16 cellular contexts compared by ENCODE assay signal in genomic region chr16:15658556-15658955, GRCh38. TPM values are rescaled to one million over a fixed set of nuclear protein-coding genes. Genes with fewer than 3 reads are reported as not detected.
A peak's percentile ranks its signal among the peaks of the same experiment; 100 is the strongest.
DNase-seq lines count a peak whose midpoint lies in the region; ATAC-seq, FAIRE-seq and TF ChIP-seq lines count a peak whose summit lies in the region.
"Had no signal": no experiment of that assay in that cellular context is flagged by ENCODE, and none has a peak within 500 bp of the region (broad histone marks: within the 10 kb centered on the region; RNA-seq: fewer than 3 reads in every experiment).

No MANE protein-coding gene starts in this region.

- no peak overlapping the region for H3K18ac ChIP-seq in H9 (ENCODE audit: insufficient read length, low read depth, low read length)

- H4K5ac ChIP-seq in H9 (ENCODE audit: insufficient read length, low read depth, low read length): no peak overlapping the region

- H3K27me3 ChIP-seq in H9 (ENCODE audit: insufficient read depth, low read length): no peaks in the 10 kb centered on the region
- H3K27me3 ChIP-seq: stomach had no signal

- peaks cover 48% of the 10 kb centered on the region for H3K4me1 Mint-ChIP-seq in activated CD4-positive, alpha-beta T cell treated with anti-CD3 and anti-CD28 coated beads for 36 hours
- H3K4me1 Mint-ChIP-seq in H9: peaks cover 0 to 3% of the 10 kb centered on the region in 2 experiments; a peak in 1 of 4 replicates
- H3K4me1 Mint-ChIP-seq in activated T-helper 17 cell treated with anti-CD3 and anti-CD28 coated beads, Interleukin-2, amount 50 U/mL, for 72 hours: peaks cover 22% of the 10 kb centered on the region
- peaks cover 28 to 82% (median 69%) of the 10 kb centered on the region in 4 donors for H3K4me1 Mint-ChIP-seq in naive thymus-derived CD8-positive, alpha-beta T cell

- no peaks in the 10 kb centered on the region for H3K4me1 ChIP-seq in H9 (ENCODE audit: insufficient read depth, low read length)

- no peak overlapping the region for H3T11ph ChIP-seq in H9 (ENCODE audit: low read length)

- H2AFZ ChIP-seq in H9 (ENCODE audit: low read length): no peak overlapping the region

- H3K9me3 Mint-ChIP-seq in activated CD4-positive, alpha-beta T cell treated with anti-CD3 and anti-CD28 coated beads for 36 hours (ENCODE audit: low read depth): no peaks in the 10 kb centered on the region
- no peaks in the 10 kb centered on the region for H3K9me3 Mint-ChIP-seq in H9
- H3K9me3 Mint-ChIP-seq in activated T-helper 17 cell treated with anti-CD3 and anti-CD28 coated beads, Interleukin-2, amount 50 U/mL, for 72 hours: no peaks in the 10 kb centered on the region
- H3K9me3 Mint-ChIP-seq in naive thymus-derived CD8-positive, alpha-beta T cell: no peaks in the 10 kb centered on the region
- H3K9me3 Mint-ChIP-seq: neural crest cell had no signal

- no peak overlapping the region for H4K8ac ChIP-seq in H9 (replicated peaks; ENCODE audit: insufficient read length, low read depth, low read length)

- no peaks in the 10 kb centered on the region for H4K20me1 ChIP-seq in H9 (ENCODE audit: control insufficient read depth, insufficient read depth, insufficient read length)

- H3K79me1 ChIP-seq in H9 (ENCODE audit: insufficient read depth, low read depth, low read length, poor library complexity, severe bottlenecking): peaks cover 3% of the 10 kb centered on the region

- H2BK20ac ChIP-seq in H9 (ENCODE audit: low read depth, low read length, poor library complexity, severe bottlenecking): no peak overlapping the region

- H2AK5ac ChIP-seq in H9 (ENCODE audit: insufficient read length, low read length): no peak overlapping the region

- no peak overlapping the region for H2BK15ac ChIP-seq in H9 (ENCODE audit: low read depth, low read length)

- H2BK12ac ChIP-seq in H9 (ENCODE audit: insufficient read length, low read depth, low read length): no peak overlapping the region

- H4K91ac ChIP-seq in H9 (ENCODE audit: insufficient read length, low read depth, low read length): no peak overlapping the region

- intact Hi-C loops in activated CD4-positive, alpha-beta T cell treated with anti-CD3 and anti-CD28 coated beads for 36 hours (cut with DNase I, micrococcal nuclease): loop anchor here in 1 of 2 experiments (1.0 kb wide), 1 partner anchor 12 kb away; no protein-coding TSS in a partner anchor

- WGBS in H9 (ENCODE audit: extremely low coverage, insufficient read length, low lambda C conversion rate): no CpG with 5 or more reads among the region's 5 CpGs

- H3K79me2 ChIP-seq in H9 (ENCODE audit: insufficient read depth, low read length): no peaks in the 10 kb centered on the region; the same call in 1 of the 2 replicates

- H3K4me3 Mint-ChIP-seq in activated CD4-positive, alpha-beta T cell treated with anti-CD3 and anti-CD28 coated beads for 36 hours: no peak overlapping the region
- no peak overlapping the region for H3K4me3 Mint-ChIP-seq in H9
- H3K4me3 Mint-ChIP-seq in activated T-helper 17 cell treated with anti-CD3 and anti-CD28 coated beads, Interleukin-2, amount 50 U/mL, for 72 hours: peak overlapping the region; percentile 35
- H3K4me3 Mint-ChIP-seq in naive thymus-derived CD8-positive, alpha-beta T cell: peak overlapping the region; percentile 38 to 83 (median 70)
- H3K4me3 Mint-ChIP-seq: neural crest cell had no signal

- POLR2A ChIA-PET in activated CD4-positive, alpha-beta T cell treated with anti-CD3 and anti-CD28 coated beads for 36 hours (lab: Charles Lee): interaction anchor here (0.8 kb wide), 1 partner anchor 13 kb away, joined by 3 read pairs; no protein-coding TSS in a partner anchor
- POLR2A ChIA-PET in naive thymus-derived CD8-positive, alpha-beta T cell (lab: Charles Lee): interaction anchor here (0.6 to 5.8 kb wide), 6 partner anchors 12 to 84 kb away, joined by 3 to 59 read pairs (median 5); partner anchors contain the start of gene MARF1

- no peak overlapping the region for H2BK5ac ChIP-seq in H9 (ENCODE audit: insufficient read length, low read length)

- no peaks in the 10 kb centered on the region for H3K9me3 ChIP-seq in H9 (ENCODE audit: control insufficient read depth, low read depth, low read length)
- H3K9me3 ChIP-seq: HAP-1, stomach had no signal

- no peak for TF ChIP-seq CTCF in H9 (conservative IDR thresholded peaks at IDR 0.05)
- no peak for TF ChIP-seq CTCF in D721Med (IDR thresholded peaks at IDR 0.05; ENCODE audit: insufficient read depth, missing control alignments)

- no peak overlapping the region for H3K14ac ChIP-seq in H9 (ENCODE audit: insufficient read depth, low read length)

- H3K56ac ChIP-seq in H9 (ENCODE audit: insufficient read length, low read depth, low read length): no peak overlapping the region

- H3K4ac ChIP-seq in H9 (ENCODE audit: low read depth, low read length): no peak overlapping the region

- ATAC-seq in activated CD4-positive, alpha-beta T cell treated with anti-CD3 and anti-CD28 coated beads for 36 hours: no peak
- no peak for ATAC-seq in activated T-helper 17 cell treated with anti-CD3 and anti-CD28 coated beads, Interleukin-2, amount 50 U/mL, for 72 hours (replicated peaks)
- no peak for ATAC-seq in naive thymus-derived CD8-positive, alpha-beta T cell
- ATAC-seq in HG03135 (IDR thresholded peaks at IDR 0.05; ENCODE audit: unreplicated experiment): no peak

- H3K27ac ChIP-seq in H9 (ENCODE audit: insufficient read length, low read depth, low read length) (no peak overlapping the region), caudate nucleus (ENCODE audit: low read depth, low read length) (no peak overlapping the region)
- H3K27ac ChIP-seq: stomach had no signal

- H3K4me2 ChIP-seq in H9 (ENCODE audit: insufficient read depth, insufficient read length, low read length): no peak overlapping the region

- peaks cover 36% of the 10 kb centered on the region for H3K36me3 Mint-ChIP-seq in activated CD4-positive, alpha-beta T cell treated with anti-CD3 and anti-CD28 coated beads for 36 hours (ENCODE audit: low read depth)
- H3K36me3 Mint-ChIP-seq in H9 (ENCODE audit: insufficient read depth in 1 of 3, low read depth in 3 of 3): peaks cover 2 to 11% (median 7%) of the 10 kb centered on the region in 3 experiments; a peak in 5 of 7 replicates
- H3K36me3 Mint-ChIP-seq in activated T-helper 17 cell treated with anti-CD3 and anti-CD28 coated beads, Interleukin-2, amount 50 U/mL, for 72 hours (ENCODE audit: low read depth): peaks cover 73% of the 10 kb centered on the region
- H3K36me3 Mint-ChIP-seq in naive thymus-derived CD8-positive, alpha-beta T cell: peaks cover 0 to 55% (median 0%) of the 10 kb centered on the region in 3 donors

- no peaks in the 10 kb centered on the region for H3K27me3 Mint-ChIP-seq in activated CD4-positive, alpha-beta T cell treated with anti-CD3 and anti-CD28 coated beads for 36 hours
- no peaks in the 10 kb centered on the region; the same call in 1 of the 2 replicates for H3K27me3 Mint-ChIP-seq in H9 (ENCODE audit: low read depth)
- no peaks in the 10 kb centered on the region for H3K27me3 Mint-ChIP-seq in activated T-helper 17 cell treated with anti-CD3 and anti-CD28 coated beads, Interleukin-2, amount 50 U/mL, for 72 hours
- H3K27me3 Mint-ChIP-seq in naive thymus-derived CD8-positive, alpha-beta T cell: no peaks in the 10 kb centered on the region

- peak overlapping the region; percentile 62 for H3K27ac Mint-ChIP-seq in activated CD4-positive, alpha-beta T cell treated with anti-CD3 and anti-CD28 coated beads for 36 hours
- H3K27ac Mint-ChIP-seq in H9: peak overlapping the region in 2 of 3 experiments; percentile 12 to 15; a peak in 1 of 7 replicates
- H3K27ac Mint-ChIP-seq in activated T-helper 17 cell treated with anti-CD3 and anti-CD28 coated beads, Interleukin-2, amount 50 U/mL, for 72 hours: peak overlapping the region; percentile 60
- H3K27ac Mint-ChIP-seq in naive thymus-derived CD8-positive, alpha-beta T cell: peak overlapping the region; percentile 86 to 97 (median 96)

- DNase-seq in activated CD4-positive, alpha-beta T cell treated with anti-CD3 and anti-CD28 coated beads for 36 hours: no peak
- no peak for DNase-seq in activated CD4-positive, alpha-beta T cell treated with anti-CD3 and anti-CD28 coated beads for 1 hour
- no peak for DNase-seq in H9
- DNase-seq in naive thymus-derived CD8-positive, alpha-beta T cell: no peak
- no peak for DNase-seq in D721Med (ENCODE audit: insufficient read length, low spot score)
- DNase-seq in caudate nucleus (lab: John Stamatoyannopoulos, UW): no peak
- DNase-seq: anterior cingulate cortex, islet precursor cell, NCI-H1436, stomach had no signal

- no peak overlapping the region for H3K23ac ChIP-seq in H9 (ENCODE audit: insufficient read length, low read depth, low read length)

- no peaks in the 10 kb centered on the region for H3K23me2 ChIP-seq in H9 (ENCODE audit: insufficient read length, low read depth, low read length, poor library complexity, severe bottlenecking)

- CTCF ChIA-PET in activated CD4-positive, alpha-beta T cell treated with anti-CD3 and anti-CD28 coated beads for 36 hours (lab: Charles Lee): interaction anchor here (0.6 to 1.1 kb wide), 3 partner anchors 12 to 16 kb away, joined by 3 to 4 read pairs (median 4); no protein-coding TSS in a partner anchor

- H3K9ac ChIP-seq in H9 (ENCODE audit: extremely low read depth, insufficient read length, low read length): no peak overlapping the region

- no peak for FAIRE-seq in D721Med (lab: Jason Lieb, UNC)
- FAIRE-seq: A204.1, endometrium had no signal

- no peak overlapping the region for H2BK120ac ChIP-seq in H9 (ENCODE audit: low read depth, low read length, poor library complexity, severe bottlenecking)

RNA-seq across cellular contexts. Expression of gene NDE1, which starts 8.5 kb away (rescaled TPM):
- total RNA-seq in activated CD4-positive, alpha-beta T cell treated with anti-CD3 and anti-CD28 coated beads for 36 hours: 100 to 1,000 TPM; 107 to 117 TPM
- 45.9 and 49.6 TPM in 2 replicates for total RNA-seq in H9 (2021)
- 100 to 1,000 TPM; 112 to 117 TPM for total RNA-seq in activated T-helper 17 cell treated with anti-CD3 and anti-CD28 coated beads, Interleukin-2, amount 50 U/mL, for 72 hours
- total RNA-seq in naive thymus-derived CD8-positive, alpha-beta T cell: 100 to 1,000 TPM; 128 to 138 TPM
- polyA plus RNA-seq in naive thymus-derived CD8-positive, alpha-beta T cell: 10 to 100 TPM; 23.5 to 59.1 (median 42.3) TPM

RNA-seq across cellular contexts. Expression of gene MARF1, which starts 15.6 kb away (rescaled TPM):
- total RNA-seq in activated CD4-positive, alpha-beta T cell treated with anti-CD3 and anti-CD28 coated beads for 36 hours: 10 to 100 TPM; 50.2 to 72.5 TPM
- 22.3 and 23.3 TPM in 2 replicates for total RNA-seq in H9 (2021)
- total RNA-seq in activated T-helper 17 cell treated with anti-CD3 and anti-CD28 coated beads, Interleukin-2, amount 50 U/mL, for 72 hours: 100 to 1,000 TPM in 1 of 2 donors, 10 to 100 TPM in 1; 85.0 to 120 TPM
- 100 to 1,000 TPM; 228 to 256 TPM for total RNA-seq in naive thymus-derived CD8-positive, alpha-beta T cell
- 10 to 100 TPM; 10.9 to 18.2 (median 15.2) TPM for polyA plus RNA-seq in naive thymus-derived CD8-positive, alpha-beta T cell

Comparison
In these comparisons a context has a peak if more than half of its experiments do, and no peak if none do; other contexts are left out.
1. H3K27ac Mint-ChIP-seq: peak in every context shown above with its lines; median percentile 96 in naive thymus-derived CD8-positive, alpha-beta T cell; 62 in activated CD4-positive, alpha-beta T cell treated with anti-CD3 and anti-CD28 coated beads for 36 hours; 60 in activated T-helper 17 cell treated with anti-CD3 and anti-CD28 coated beads, Interleukin-2, amount 50 U/mL, for 72 hours; 14 in H9.
2. H3K4me3 Mint-ChIP-seq: peak in activated T-helper 17 cell treated with anti-CD3 and anti-CD28 coated beads, Interleukin-2, amount 50 U/mL, for 72 hours (single experiment) and naive thymus-derived CD8-positive, alpha-beta T cell (10 of 10); none in activated CD4-positive, alpha-beta T cell treated with anti-CD3 and anti-CD28 coated beads for 36 hours (single experiment) and H9 (0 of 2).